ENCODE assay signal across 8 cellular contexts in genomic region chr18:14431031-14431503, GRCh38.
DNase-seq lines count a peak whose midpoint lies in the region; TF ChIP-seq lines count a peak whose summit lies in the region.
"Not testable (repeated sequence)": the region's sequence is repeated elsewhere in the genome, so short reads cannot be mapped to it uniquely, and the experiment has no call there.

No MANE protein-coding gene starts in this region.

- peak overlapping the region; percentile 83 to 90 (median 86) for H3K4me3 Mint-ChIP-seq in CD4-positive, alpha-beta memory T cell
- H3K4me3 Mint-ChIP-seq in endothelial cell (ENCODE audit: unreplicated experiment), result peak overlapping the region; percentile 78

- peak; percentile 48 to 63 (median 50) for DNase-seq in CD4-positive, alpha-beta memory T cell
- DNase-seq in NB4 (ENCODE audit: low read depth) (peak; percentile 13), T-helper 9 cell (peak; percentile 25), activated gamma-delta T cell treated with Interleukin-2 at 50 U/mL for 16 hours (peak; percentile 51), endothelial cell (ENCODE audit: low spot score) (peak; percentile 65), kidney glomerular epithelial cell (lab: John Stamatoyannopoulos, UW) (peak; percentile 55), retina (peak; percentile 90)
- DNase-seq in stimulated activated naive CD4-positive, alpha-beta T cell treated with Interleukin-2 at 50 U/mL for 16 hours (lab: John Stamatoyannopoulos, UW), result peak; percentile 43

- peak overlapping the region in 1 of 2 donors; percentile 32 for H3K4me3 ChIP-seq in CD4-positive, alpha-beta memory T cell (ENCODE audit: low read length in 2 of 2)
- not testable (repeated sequence) for H3K4me3 ChIP-seq in NB4 (ENCODE audit: low read depth, low read length)

- not testable (repeated sequence) for TF ChIP-seq POLR2A in NB4 (IDR thresholded peaks at IDR 0.05; ENCODE audit: extremely low read depth, insufficient read length)

- intact Hi-C loops in CD4-positive, alpha-beta memory T cell (cut with micrococcal nuclease), result not testable (repeated sequence)

- H3K36me3 ChIP-seq in CD4-positive, alpha-beta memory T cell (ENCODE audit: insufficient read depth, low read length), result not testable (repeated sequence)

- H3K4me1 Mint-ChIP-seq in CD4-positive, alpha-beta memory T cell; endothelial cell (ENCODE audit: unreplicated experiment): not testable (repeated sequence)

- CTCF ChIA-PET in CD4-positive, alpha-beta memory T cell (lab: Charles Lee; ENCODE audit: partially characterized antibody), result not testable (repeated sequence)

- peak overlapping the region in 2 of 7 donors; percentile 80 to 83 for H3K27ac Mint-ChIP-seq in CD4-positive, alpha-beta memory T cell
- H3K27ac Mint-ChIP-seq in endothelial cell (ENCODE audit: unreplicated experiment), result not testable (repeated sequence)

- not testable (repeated sequence) for H3K27me3 ChIP-seq in CD4-positive, alpha-beta memory T cell (ENCODE audit: insufficient read depth, low read length)

- H3K27ac ChIP-seq in CD4-positive, alpha-beta memory T cell (ENCODE audit: low read depth, low read length), result not testable (repeated sequence)

- peaks cover 0 to 16% (median 13%) of the 10 kb centered on the region in 8 donors for H3K9me3 Mint-ChIP-seq in CD4-positive, alpha-beta memory T cell
- H3K9me3 Mint-ChIP-seq in endothelial cell (ENCODE audit: unreplicated experiment), result not testable (repeated sequence)

- not testable (repeated sequence) for H3K4me1 ChIP-seq in CD4-positive, alpha-beta memory T cell (ENCODE audit: insufficient read depth, low read length)

- not testable (repeated sequence) for H3K36me3 Mint-ChIP-seq in CD4-positive, alpha-beta memory T cell; endothelial cell (ENCODE audit: low read depth, unreplicated experiment)

- POLR2A ChIA-PET in CD4-positive, alpha-beta memory T cell (lab: Charles Lee; ENCODE audit: partially characterized antibody), result not testable (repeated sequence)

- H3K9me3 ChIP-seq in CD4-positive, alpha-beta memory T cell (ENCODE audit: control insufficient read depth in 1 of 2, low read length in 2 of 2), result not testable (repeated sequence)

- not testable (repeated sequence) for TF ChIP-seq CTCF in NB4 (IDR thresholded peaks at IDR 0.05; ENCODE audit: low read depth, low read length); endothelial cell (IDR thresholded peaks at IDR 0.05; ENCODE audit: unreplicated experiment)

- not testable (repeated sequence) for H3K27me3 Mint-ChIP-seq in CD4-positive, alpha-beta memory T cell; endothelial cell (ENCODE audit: unreplicated experiment)

Comparison
In these comparisons a context has a peak if more than half of its experiments do, and no peak if none do; other contexts are left out.
1. DNase-seq: peak in every context shown above with its lines; median percentile 90 in retina; 65 in endothelial cell; 55 in kidney glomerular epithelial cell; 51 in activated gamma-delta T cell treated with Interleukin-2 at 50 U/mL for 16 hours; 50 in CD4-positive, alpha-beta memory T cell; 43 in stimulated activated naive CD4-positive, alpha-beta T cell treated with Interleukin-2 at 50 U/mL for 16 hours; 25 in T-helper 9 cell; 13 in NB4.